ENCODE assay signal across 8 cellular contexts in genomic region chr19:10416083-10416379, GRCh38. TPM values are rescaled to one million over a fixed set of nuclear protein-coding genes. Genes with fewer than 3 reads are reported as not detected.
DNase-seq lines count a peak whose midpoint lies in the region; ATAC-seq, FAIRE-seq and TF ChIP-seq lines count a peak whose summit lies in the region.

No MANE protein-coding gene starts in this region.

- H3K27me3 ChIP-seq in keratinocyte (ENCODE audit: control insufficient read depth, extremely low read depth, insufficient read depth, low read length) (peaks cover 42% of the 10 kb centered on the region), suprapubic skin (peaks cover 42% of the 10 kb centered on the region)

- H3K4me1 ChIP-seq in keratinocyte (ENCODE audit: control insufficient read depth, extremely low read depth, insufficient read depth, low read length): peaks cover 34% of the 10 kb centered on the region
- peaks cover 51% of the 10 kb centered on the region for H3K4me1 ChIP-seq in suprapubic skin

- ATAC-seq in HG02852 (IDR thresholded peaks at IDR 0.05; ENCODE audit: unreplicated experiment): no peak

- H2AFZ ChIP-seq in keratinocyte (ENCODE audit: control insufficient read depth, low read length): peak overlapping the region; percentile 98

- H3K27me3 Mint-ChIP-seq in activated CD4-positive, alpha-beta T cell treated with anti-CD3 and anti-CD28 coated beads, Interleukin-2, amount 10 ng/mL, durations not matched to agents 7 days and 5 days: peaks cover 32% of the 10 kb centered on the region
- no peaks in the 10 kb centered on the region for H3K27me3 Mint-ChIP-seq in activated T-helper 2 cell treated with anti-CD3 and anti-CD28 coated beads, Interferon-gamma antibody, Interleukin-2, Interleukin-4, amounts not matched to agents 10 μg/mL and 5 μg/mL and 100 μg/mL, durations not matched to agents 14 hours and 24 hours and 36 hours (ENCODE audit: low read depth)

- dilution Hi-C loops in keratinocyte (cut with MboI; ENCODE audit: extremely low pct_ligation_motif_present, low sequenced_read_pairs): no loop called here

- peak overlapping the region; percentile 75 for H3K9ac ChIP-seq in keratinocyte (ENCODE audit: control insufficient read depth, extremely low read depth, insufficient read depth, low read length)

- no peak for DNase-seq in activated CD4-positive, alpha-beta T cell treated with anti-CD3 and anti-CD28 coated beads, Interleukin-2, amount 10 ng/mL, durations not matched to agents 7 days and 5 days
- DNase-seq in activated CD4-positive, alpha-beta T cell treated with anti-CD3 and anti-CD28 coated beads, Interleukin-2, amount 50 U/mL, for 4 hours: no peak
- no peak for DNase-seq in activated T-helper 2 cell treated with anti-CD3 and anti-CD28 coated beads, Interferon-gamma antibody, Interleukin-2, Interleukin-4, amounts not matched to agents 10 μg/mL and 5 μg/mL and 100 μg/mL, durations not matched to agents 14 hours and 24 hours and 36 hours (ENCODE audit: low spot score)
- no peak for DNase-seq in keratinocyte (ENCODE audit: low read depth, low spot score)
- no peak for DNase-seq in suprapubic skin (ENCODE audit: low spot score in 2 of 2)
- no peak for DNase-seq in COR-L47 (lab: John Stamatoyannopoulos, UW)
- no peak for DNase-seq in NCI-H1436 (lab: John Stamatoyannopoulos, UW)

- H3K27ac Mint-ChIP-seq in activated CD4-positive, alpha-beta T cell treated with anti-CD3 and anti-CD28 coated beads, Interleukin-2, amount 10 ng/mL, durations not matched to agents 7 days and 5 days: peak overlapping the region; percentile 79
- H3K27ac Mint-ChIP-seq in activated T-helper 2 cell treated with anti-CD3 and anti-CD28 coated beads, Interferon-gamma antibody, Interleukin-2, Interleukin-4, amounts not matched to agents 10 μg/mL and 5 μg/mL and 100 μg/mL, durations not matched to agents 14 hours and 24 hours and 36 hours: peak overlapping the region; percentile 84

- peaks cover 2% of the 10 kb centered on the region for H3K9me3 Mint-ChIP-seq in activated CD4-positive, alpha-beta T cell treated with anti-CD3 and anti-CD28 coated beads, Interleukin-2, amount 10 ng/mL, durations not matched to agents 7 days and 5 days
- H3K9me3 Mint-ChIP-seq in activated T-helper 2 cell treated with anti-CD3 and anti-CD28 coated beads, Interferon-gamma antibody, Interleukin-2, Interleukin-4, amounts not matched to agents 10 μg/mL and 5 μg/mL and 100 μg/mL, durations not matched to agents 14 hours and 24 hours and 36 hours: no peaks in the 10 kb centered on the region

- H3K79me2 ChIP-seq in keratinocyte (ENCODE audit: control insufficient read depth, insufficient read depth, low read length): no peaks in the 10 kb centered on the region

- CTCF ChIA-PET in activated CD4-positive, alpha-beta T cell treated with anti-CD3 and anti-CD28 coated beads, Interleukin-2, amount 10 ng/mL, durations not matched to agents 7 days and 5 days (lab: Charles Lee): interaction anchor here (0.6 to 27.9 kb wide), 44 partner anchors 11 to 477 kb away, joined by 3 to 612 read pairs (median 4); partner anchors contain the start of genes CDC37, ICAM1, ICAM4 and ICAM5

- peaks cover 67% of the 10 kb centered on the region for H3K4me1 Mint-ChIP-seq in activated CD4-positive, alpha-beta T cell treated with anti-CD3 and anti-CD28 coated beads, Interleukin-2, amount 10 ng/mL, durations not matched to agents 7 days and 5 days
- H3K4me1 Mint-ChIP-seq in activated T-helper 2 cell treated with anti-CD3 and anti-CD28 coated beads, Interferon-gamma antibody, Interleukin-2, Interleukin-4, amounts not matched to agents 10 μg/mL and 5 μg/mL and 100 μg/mL, durations not matched to agents 14 hours and 24 hours and 36 hours (ENCODE audit: low read depth): peaks cover 48% of the 10 kb centered on the region

- H3K27ac ChIP-seq in keratinocyte (ENCODE audit: control insufficient read depth, insufficient read depth, low read length) (peak overlapping the region; percentile 14), suprapubic skin (peak overlapping the region; percentile 28)

- peaks cover 4% of the 10 kb centered on the region for H3K36me3 Mint-ChIP-seq in activated CD4-positive, alpha-beta T cell treated with anti-CD3 and anti-CD28 coated beads, Interleukin-2, amount 10 ng/mL, durations not matched to agents 7 days and 5 days (ENCODE audit: low read depth)
- peaks cover 38% of the 10 kb centered on the region for H3K36me3 Mint-ChIP-seq in activated T-helper 2 cell treated with anti-CD3 and anti-CD28 coated beads, Interferon-gamma antibody, Interleukin-2, Interleukin-4, amounts not matched to agents 10 μg/mL and 5 μg/mL and 100 μg/mL, durations not matched to agents 14 hours and 24 hours and 36 hours (ENCODE audit: low read depth)

- no peaks in the 10 kb centered on the region for H3K9me1 ChIP-seq in keratinocyte (ENCODE audit: control insufficient read depth, extremely low read depth, insufficient read depth, low read length)

- H3K4me3 ChIP-seq in keratinocyte (ENCODE audit: control insufficient read depth in 2 of 3, extremely low read depth in 1 of 3, insufficient read depth in 2 of 3, low read depth in 1 of 3, low read length in 3 of 3): peak overlapping the region; percentile 52 to 71 (median 70)
- peak overlapping the region; percentile 46 for H3K4me3 ChIP-seq in suprapubic skin

- FAIRE-seq in keratinocyte (lab: Jason Lieb, UNC): no peak

- H3K36me3 ChIP-seq in keratinocyte (ENCODE audit: control insufficient read depth in 2 of 2, extremely low read depth in 1 of 2, insufficient read depth in 2 of 2, low read length in 2 of 2): no peaks in the 10 kb centered on the region
- H3K36me3 ChIP-seq in suprapubic skin: no peaks in the 10 kb centered on the region

- H3K4me2 ChIP-seq in keratinocyte (ENCODE audit: control insufficient read depth, extremely low read depth, insufficient read depth, low read depth, low read length): peak overlapping the region; percentile 94

- TF ChIP-seq CTCF in keratinocyte (optimal IDR thresholded peaks at IDR 0.05 in 1 of 3, IDR thresholded peaks at IDR 0.05 in 1 of 3, conservative IDR thresholded peaks at IDR 0.05 in 1 of 3; ENCODE audit: extremely low read depth in 1 of 3, insufficient read depth in 2 of 3, low read length in 3 of 3) (no peak), suprapubic skin (IDR thresholded peaks at IDR 0.05) (no peak)

- H3K9me3 ChIP-seq in keratinocyte (ENCODE audit: control insufficient read depth, low read depth, low read length) (no peaks in the 10 kb centered on the region), suprapubic skin (no peaks in the 10 kb centered on the region)

- TF ChIP-seq POLR2A in suprapubic skin (IDR thresholded peaks at IDR 0.05): no peak

- H4K20me1 ChIP-seq in keratinocyte (ENCODE audit: control insufficient read depth, extremely low read depth, insufficient read depth, low read length): no peaks in the 10 kb centered on the region

- POLR2A ChIA-PET in activated CD4-positive, alpha-beta T cell treated with anti-CD3 and anti-CD28 coated beads, Interleukin-2, amount 10 ng/mL, durations not matched to agents 7 days and 5 days (lab: Charles Lee): interaction anchor here (0.6 kb wide), 1 partner anchor 554 kb away, joined by 4 read pairs; no protein-coding TSS in a partner anchor

- H3K4me3 Mint-ChIP-seq in activated CD4-positive, alpha-beta T cell treated with anti-CD3 and anti-CD28 coated beads, Interleukin-2, amount 10 ng/mL, durations not matched to agents 7 days and 5 days: peak overlapping the region; percentile 66
- H3K4me3 Mint-ChIP-seq in activated T-helper 2 cell treated with anti-CD3 and anti-CD28 coated beads, Interferon-gamma antibody, Interleukin-2, Interleukin-4, amounts not matched to agents 10 μg/mL and 5 μg/mL and 100 μg/mL, durations not matched to agents 14 hours and 24 hours and 36 hours (ENCODE audit: low read depth): peak overlapping the region; percentile 80

- intact Hi-C loops in activated T-helper 2 cell treated with anti-CD3 and anti-CD28 coated beads, Interferon-gamma antibody, Interleukin-2, Interleukin-4, amounts not matched to agents 10 μg/mL and 5 μg/mL and 100 μg/mL, durations not matched to agents 14 hours and 24 hours and 36 hours (cut with micrococcal nuclease): loop anchor here (1.0 kb wide), 2 partner anchors 8 kb away; no protein-coding TSS in a partner anchor

- no peak for TF ChIP-seq EP300 in suprapubic skin (IDR thresholded peaks at IDR 0.05)

- WGBS in suprapubic skin: 10% methylated on average over 9 of the region's 9 CpGs

RNA-seq across cellular contexts. Expression of gene PDE4A, which starts 4.3 kb away (rescaled TPM):
- 10 to 100 TPM; 12.7 to 14.3 TPM for total RNA-seq in activated CD4-positive, alpha-beta T cell treated with anti-CD3 and anti-CD28 coated beads, Interleukin-2, amount 10 ng/mL, durations not matched to agents 7 days and 5 days
- total RNA-seq in activated T-helper 2 cell treated with anti-CD3 and anti-CD28 coated beads, Interferon-gamma antibody, Interleukin-2, Interleukin-4, amounts not matched to agents 10 μg/mL and 5 μg/mL and 100 μg/mL, durations not matched to agents 14 hours and 24 hours and 36 hours: 105 TPM in 2 replicates
- 0.05 to 0.24 TPM (median 0.09 TPM) in 3 replicates for polyA plus RNA-seq in keratinocyte
- polyA plus RNA-seq in keratinocyte (2011; ENCODE audit: low read depth): 0.34 TPM
- polyA plus RNA-seq in keratinocyte (2011; cell fraction: cytosol; rRNA removed): 0.16 and 0.40 TPM in 2 replicates
- 0.34 and 0.37 TPM in 2 replicates for polyA plus RNA-seq in keratinocyte (2011; cell fraction: nucleus; rRNA removed)
- polyA plus RNA-seq in keratinocyte (2012; ENCODE audit: low replicate concordance): 0.41 and 0.48 TPM in 2 replicates
- polyA minus RNA-seq in keratinocyte: 0.33 to 2.1 TPM (median 0.35 TPM) in 3 replicates
- 0.77 TPM for polyA minus RNA-seq in keratinocyte (2011; cell fraction: cytosol; rRNA and poly(A)+ RNA removed)
- polyA minus RNA-seq in keratinocyte (2011; cell fraction: nucleus; rRNA and poly(A)+ RNA removed): 0.42 and 0.62 TPM in 2 replicates
- total RNA-seq in suprapubic skin: 1 to 10 TPM; 3.7 to 7.9 (median 5.6) TPM

RNA-seq across cellular contexts. Expression of gene CDC37, which starts 12.7 kb away (rescaled TPM):
- total RNA-seq in activated CD4-positive, alpha-beta T cell treated with anti-CD3 and anti-CD28 coated beads, Interleukin-2, amount 10 ng/mL, durations not matched to agents 7 days and 5 days: 100 to 1,000 TPM; 200 to 205 TPM
- total RNA-seq in activated T-helper 2 cell treated with anti-CD3 and anti-CD28 coated beads, Interferon-gamma antibody, Interleukin-2, Interleukin-4, amounts not matched to agents 10 μg/mL and 5 μg/mL and 100 μg/mL, durations not matched to agents 14 hours and 24 hours and 36 hours: 285 and 300 TPM in 2 replicates
- 376 to 433 TPM (median 415 TPM) in 3 replicates for polyA plus RNA-seq in keratinocyte
- 143 TPM for polyA plus RNA-seq in keratinocyte (2011; ENCODE audit: low read depth)
- polyA plus RNA-seq in keratinocyte (2011; cell fraction: cytosol; rRNA removed): 241 and 430 TPM in 2 replicates
- polyA plus RNA-seq in keratinocyte (2011; cell fraction: nucleus; rRNA removed): 881 and 1,043 TPM in 2 replicates
- polyA plus RNA-seq in keratinocyte (2012; ENCODE audit: low replicate concordance): 131 and 287 TPM in 2 replicates
- polyA minus RNA-seq in keratinocyte: 116 to 216 TPM (median 123 TPM) in 3 replicates
- polyA minus RNA-seq in keratinocyte (2011; cell fraction: cytosol; rRNA and poly(A)+ RNA removed): 174 TPM
- polyA minus RNA-seq in keratinocyte (2011; cell fraction: nucleus; rRNA and poly(A)+ RNA removed): 70.1 and 85.3 TPM in 2 replicates
- total RNA-seq in suprapubic skin: 100 to 1,000 TPM in 3 of 4 donors, 10 to 100 TPM in 1; 91.7 to 178 (median 109) TPM

RNA-seq across cellular contexts. Expression of gene TYK2, which starts 35.7 kb away (rescaled TPM):
- 100 to 1,000 TPM; 251 to 263 TPM for total RNA-seq in activated CD4-positive, alpha-beta T cell treated with anti-CD3 and anti-CD28 coated beads, Interleukin-2, amount 10 ng/mL, durations not matched to agents 7 days and 5 days
- total RNA-seq in activated T-helper 2 cell treated with anti-CD3 and anti-CD28 coated beads, Interferon-gamma antibody, Interleukin-2, Interleukin-4, amounts not matched to agents 10 μg/mL and 5 μg/mL and 100 μg/mL, durations not matched to agents 14 hours and 24 hours and 36 hours: 250 TPM in 2 replicates
- polyA plus RNA-seq in keratinocyte: 32.6 to 42.6 TPM (median 34.1 TPM) in 3 replicates
- polyA plus RNA-seq in keratinocyte (2011; ENCODE audit: low read depth): 29.6 TPM
- polyA plus RNA-seq in keratinocyte (2011; cell fraction: cytosol; rRNA removed): 15.7 and 26.3 TPM in 2 replicates
- 135 and 180 TPM in 2 replicates for polyA plus RNA-seq in keratinocyte (2011; cell fraction: nucleus; rRNA removed)
- polyA plus RNA-seq in keratinocyte (2012; ENCODE audit: low replicate concordance): 42.6 and 54.1 TPM in 2 replicates
- 31.3 to 133 TPM (median 42.7 TPM) in 3 replicates for polyA minus RNA-seq in keratinocyte
- polyA minus RNA-seq in keratinocyte (2011; cell fraction: cytosol; rRNA and poly(A)+ RNA removed): 36.4 TPM
- 30.4 and 43.6 TPM in 2 replicates for polyA minus RNA-seq in keratinocyte (2011; cell fraction: nucleus; rRNA and poly(A)+ RNA removed)
- total RNA-seq in suprapubic skin: 100 to 1,000 TPM in 2 of 4 donors, 10 to 100 TPM in 2; 80.4 to 200 (median 124) TPM
